ENCODE assay signal across 9 cellular contexts in the genomic region with DNA sequence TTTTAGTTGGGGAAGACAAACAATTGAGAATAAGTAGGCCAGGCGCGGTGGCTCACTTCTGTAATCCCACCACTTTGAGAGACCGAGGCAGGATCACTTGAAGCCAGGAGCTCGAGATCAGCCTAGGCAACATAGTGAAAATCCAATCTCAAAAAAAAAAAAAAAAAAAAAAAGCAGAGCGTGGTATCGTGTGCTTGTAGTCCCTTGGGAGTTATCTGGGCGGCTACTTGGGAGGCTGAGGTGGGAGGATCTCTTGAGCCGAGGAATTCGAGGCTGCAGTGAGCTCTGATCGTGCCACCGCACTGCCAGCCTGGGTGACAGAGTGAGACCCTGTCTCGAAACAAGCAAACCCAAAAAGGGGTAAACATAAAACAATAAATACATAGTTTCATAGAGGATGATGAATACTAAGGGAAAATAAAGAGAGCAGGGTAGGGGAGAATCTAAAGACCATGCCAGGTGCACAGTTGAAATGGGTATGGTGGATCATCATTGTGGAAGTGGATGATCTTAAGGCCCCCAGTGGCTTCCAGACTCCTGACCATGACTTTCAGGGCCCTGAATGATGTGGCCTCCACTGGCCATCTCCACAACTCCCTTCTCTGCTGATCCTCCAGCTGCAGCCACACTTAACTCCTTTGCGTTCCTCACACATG. TPM values are rescaled to one million over a fixed set of nuclear protein-coding genes. Genes with fewer than 3 reads are reported as not detected.
DNase-seq lines count a peak whose midpoint lies in the region; ATAC-seq, FAIRE-seq and TF ChIP-seq lines count a peak whose summit lies in the region.
"Had no signal": no experiment of that assay in that cellular context is flagged by ENCODE, and none has a peak within 500 bp of the region (broad histone marks: within the 10 kb centered on the region; RNA-seq: fewer than 3 reads in every experiment).

No MANE protein-coding gene starts in this region.

- peak overlapping the region; percentile 86 for H3K4me3 Mint-ChIP-seq in mesothelial cell of epicardium

- DNase-seq in A549 (ENCODE audit: low read depth in 1 of 2, low spot score in 1 of 2), result no peak
- DNase-seq in body of pancreas, result no peak
- DNase-seq in mesothelial cell of epicardium (ENCODE audit: low spot score in 2 of 2, unreplicated experiment in 2 of 2), result no peak
- no peak for DNase-seq in NCI-H2081 treated with DMSO at 0.1 percent for 48 hours (lab: John Stamatoyannopoulos, UW)
- no peak for DNase-seq in COLO668 (lab: John Stamatoyannopoulos, UW; ENCODE audit: unreplicated experiment)
- DNase-seq in GM12891 (ENCODE audit: insufficient read length, low spot score), result no peak
- no peak for DNase-seq in G401 (ENCODE audit: low spot score)
- DNase-seq: NCI-H187 treated with DMSO at 0.1 percent for 48 hours had no signal

- no peak for TF ChIP-seq POLR2A in A549 (IDR thresholded peaks at IDR 0.05; ENCODE audit: low read length)
- TF ChIP-seq POLR2A in body of pancreas (IDR thresholded peaks at IDR 0.05), result no peak
- TF ChIP-seq POLR2A in GM12891 (IDR thresholded peaks at IDR 0.05; ENCODE audit: low read depth, low read length), result no peak

- POLR2A ChIA-PET in A549 (lab: Yijun Ruan, JAX), result interaction anchor here (0.6 kb wide), 1 partner anchor 217 kb away, joined by 3 read pairs; no protein-coding TSS in a partner anchor

- H3K9me3 Mint-ChIP-seq in mesothelial cell of epicardium, result no peaks in the 10 kb centered on the region

- H3K27me3 ChIP-seq in HUES48 (ENCODE audit: control insufficient read depth, insufficient read depth, low read length) (no peaks in the 10 kb centered on the region), body of pancreas (no peaks in the 10 kb centered on the region)

- no peaks in the 10 kb centered on the region for H3K27me3 Mint-ChIP-seq in mesothelial cell of epicardium (ENCODE audit: low read depth)

- FAIRE-seq in A549 (lab: Jason Lieb, UNC), result no peak
- FAIRE-seq in GM12891 (lab: Jason Lieb, UNC), result no peak

- TF ChIP-seq CTCF in A549 (IDR thresholded peaks at IDR 0.05) (no peak), body of pancreas (IDR thresholded peaks at IDR 0.05) (no peak), mesothelial cell of epicardium (IDR thresholded peaks at IDR 0.05; ENCODE audit: unreplicated experiment) (no peak)

- intact Hi-C loops in body of pancreas (cut with DNase I), result no loop called here

- H3K4me1 ChIP-seq in A549, result peaks cover 30% of the 10 kb centered on the region
- peaks cover 29% of the 10 kb centered on the region for H3K4me1 ChIP-seq in HUES48 (ENCODE audit: control insufficient read depth, insufficient read depth, low read length)
- H3K4me1 ChIP-seq in body of pancreas, result peaks cover 57% of the 10 kb centered on the region

- peak overlapping the region; percentile 92 for H3K4me3 ChIP-seq in A549
- H3K4me3 ChIP-seq in HUES48 (ENCODE audit: low read depth, low read length), result peak overlapping the region; percentile 97
- peak overlapping the region; percentile 61 to 63 for H3K4me3 ChIP-seq in body of pancreas

- peak overlapping the region; percentile 76 for H3K4me2 ChIP-seq in A549

- peak overlapping the region; percentile 98 to 100 for H3K27ac ChIP-seq in A549
- H3K27ac ChIP-seq in HUES48 (ENCODE audit: low read depth, low read length), result no peak overlapping the region
- H3K27ac ChIP-seq in body of pancreas, result peak overlapping the region in 3 of 4 donors; percentile 5 to 93 (median 92)

- ATAC-seq in A549 (no peak), body of pancreas (no peak)

- no peak for TF ChIP-seq RAD21 in A549 (conservative IDR thresholded peaks at IDR 0.05 in 1 of 2, IDR thresholded peaks at IDR 0.05 in 1 of 2)

- no peak overlapping the region for H3K9ac ChIP-seq in HUES48 (ENCODE audit: low read depth, low read length)

- H3K9me3 ChIP-seq in A549, result no peaks in the 10 kb centered on the region
- no peaks in the 10 kb centered on the region for H3K9me3 ChIP-seq in HUES48 (ENCODE audit: control insufficient read depth, insufficient read depth, low read length)
- no peaks in the 10 kb centered on the region for H3K9me3 ChIP-seq in body of pancreas

- H3K4me1 Mint-ChIP-seq in mesothelial cell of epicardium, result peaks cover 49% of the 10 kb centered on the region

- WGBS in A549 (ENCODE audit: missing lambda C conversion rate), result 57% methylated on average over 13 of the region's 13 CpGs
- WGBS in body of pancreas, 2 donors, result 50 to 55% methylated on average over 13 of the region's 13 CpGs

- no peak for TF ChIP-seq EP300 in A549 (IDR thresholded peaks at IDR 0.05)

- CTCF ChIA-PET in A549 (lab: Yijun Ruan, JAX), result interaction anchor here (0.6 to 1.5 kb wide), 3 partner anchors 23 to 248 kb away, joined by 3 to 4 read pairs (median 3); no protein-coding TSS in a partner anchor

- H3K36me3 ChIP-seq in HUES48 (ENCODE audit: control insufficient read depth, insufficient read depth, low read length), result peaks cover 36% of the 10 kb centered on the region
- no peaks in the 10 kb centered on the region for H3K36me3 ChIP-seq in body of pancreas (replicated peaks in 1 of 2; ENCODE audit: insufficient read depth in 1 of 2, low read depth in 2 of 2)

- peaks cover 8% of the 10 kb centered on the region for H3K36me3 Mint-ChIP-seq in mesothelial cell of epicardium

- in situ Hi-C loops in G401 (cut with HindIII; ENCODE audit: low sequenced_read_pairs), result no loop called here

- peak overlapping the region; percentile 77 for H3K27ac Mint-ChIP-seq in mesothelial cell of epicardium

TF ChIP-seq in A549, 52 proteins besides CTCF, POLR2A, EP300 and RAD21 (continues in another document):
- TF ChIP-seq MAZ (IDR thresholded peaks at IDR 0.05; ENCODE audit: borderline replicate concordance, low read depth, low read length) (no peak), RARB (CRISPR knock-in tag; IDR thresholded peaks at IDR 0.05) (no peak), JUN (IDR thresholded peaks at IDR 0.05) (no peak), CBX2 (IDR thresholded peaks at IDR 0.05; ENCODE audit: borderline replicate concordance, low read depth) (no peak), TFCP2L1 (CRISPR knock-in tag; IDR thresholded peaks at IDR 0.05) (no peak)

TF ChIP-seq in GM12891, 5 proteins besides CTCF, POLR2A, EP300 and RAD21:
- TF ChIP-seq POLR2AphosphoS5 (IDR thresholded peaks at IDR 0.05; ENCODE audit: low read depth, low read length), result no peak
- no peak for TF ChIP-seq POU2F2 (IDR thresholded peaks at IDR 0.05; ENCODE audit: low read depth, low read length)
- no peak for TF ChIP-seq PAX5 (IDR thresholded peaks at IDR 0.05; ENCODE audit: insufficient read depth, low read length, severe bottlenecking)
- no peak for TF ChIP-seq SPI1 (IDR thresholded peaks at IDR 0.05; ENCODE audit: low read depth, low read length)
- TF ChIP-seq TAF1 (IDR thresholded peaks at IDR 0.05; ENCODE audit: low read depth, low read length), result no peak
TF ChIP-seq in GM12891: peak in this region for 0.

RNA-seq across cellular contexts. Expression of a gene that starts 0.9 kb away (rescaled TPM):
- 43.9 and 49.4 TPM in 2 replicates for polyA plus RNA-seq in A549 (2011; rRNA removed)
- 25.3 and 34.1 TPM in 2 replicates for polyA plus RNA-seq in A549 (2012; cell fraction: cytosol; rRNA removed)
- 28.2 and 33.9 TPM in 2 replicates for polyA plus RNA-seq in A549 (2012; cell fraction: nucleus; rRNA removed)
- polyA plus RNA-seq in A549 (2017; fragmentation: RNase III; extraction: RNeasy Plus Mini Kit Qiagen cat#74134 plus additional on column Dnase treatment), result 29.2 to 30.3 TPM (median 29.6 TPM) in 3 replicates
- polyA minus RNA-seq in A549 (2011; rRNA and poly(A)+ RNA removed), result 39.4 and 40.2 TPM in 2 replicates
- 10 to 100 TPM; 12.2 to 23.6 TPM for total RNA-seq in body of pancreas
- total RNA-seq in mesothelial cell of epicardium, result 43.7 to 46.3 TPM (median 45.3 TPM) in 3 replicates
- 10.7 TPM for polyA plus RNA-seq in GM12891 (2012; ENCODE audit: low read depth, missing spikeins)
- 26.9 and 27.4 TPM in 2 replicates for total RNA-seq in G401 (2014; rRNA removed; shearing (Covaris generic))

RNA-seq across cellular contexts. Expression of a gene that starts 1.1 kb away (rescaled TPM):
- polyA plus RNA-seq in A549 (2011; rRNA removed), result 6.1 and 12.0 TPM in 2 replicates
- 4.3 and 6.3 TPM in 2 replicates for polyA plus RNA-seq in A549 (2012; cell fraction: cytosol; rRNA removed)
- polyA plus RNA-seq in A549 (2012; cell fraction: nucleus; rRNA removed), result 5.3 and 7.4 TPM in 2 replicates
- 9.0 to 9.3 TPM (median 9.1 TPM) in 3 replicates for polyA plus RNA-seq in A549 (2017; fragmentation: RNase III; extraction: RNeasy Plus Mini Kit Qiagen cat#74134 plus additional on column Dnase treatment)
- 15.6 and 16.7 TPM in 2 replicates for polyA minus RNA-seq in A549 (2011; rRNA and poly(A)+ RNA removed)
- total RNA-seq in body of pancreas, result 1 to 10 TPM; 4.6 to 5.2 TPM
- total RNA-seq in mesothelial cell of epicardium, result 37.4 to 38.1 TPM (median 37.8 TPM) in 3 replicates
- polyA plus RNA-seq in GM12891 (2012; ENCODE audit: low read depth, missing spikeins), result 11.4 TPM
- total RNA-seq in G401 (2014; rRNA removed; shearing (Covaris generic)), result 1.3 and 3.6 TPM in 2 replicates
